8 cellular contexts compared by ENCODE assay signal in the genomic region with DNA sequence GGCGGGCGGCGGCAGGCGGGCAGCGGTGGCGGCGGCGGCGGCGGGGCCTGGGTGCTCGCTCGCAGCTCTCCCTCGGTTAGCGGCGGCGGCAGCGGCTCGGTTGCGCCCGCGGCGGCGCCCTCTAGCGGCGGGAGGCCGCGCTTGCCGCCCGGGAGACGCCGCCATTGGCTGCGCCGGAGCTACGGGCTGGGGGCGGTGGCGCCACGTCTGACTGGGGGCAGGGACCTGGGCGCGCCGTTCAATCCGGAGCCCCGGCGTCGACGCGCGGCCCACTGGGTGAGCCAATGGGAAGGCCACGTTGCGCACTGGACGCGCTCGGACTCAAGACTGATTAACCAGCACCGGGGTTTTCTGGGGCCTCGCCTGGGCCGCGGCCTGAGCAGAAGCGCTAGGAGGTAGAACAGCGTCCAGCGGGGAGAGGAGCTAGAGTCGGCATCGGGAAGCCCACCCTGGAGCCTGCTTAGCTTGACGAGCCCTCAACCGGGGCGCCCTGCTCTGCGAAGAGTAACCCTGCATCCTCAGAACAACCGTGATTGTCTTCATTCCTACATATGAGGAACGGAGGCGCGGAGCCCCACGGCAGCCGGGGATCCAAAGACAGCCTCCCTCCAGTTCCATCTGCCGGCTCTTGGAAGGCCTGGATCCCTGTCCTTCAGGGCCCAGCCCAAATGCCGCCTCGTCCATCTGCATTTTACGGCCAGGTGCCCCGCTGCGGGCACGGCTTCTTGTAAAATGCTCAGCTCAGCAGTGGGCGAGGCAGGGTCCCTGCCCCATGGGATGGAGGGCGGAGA. TPM values are rescaled to one million over a fixed set of nuclear protein-coding genes. Genes with fewer than 3 reads are reported as not detected.
DNase-seq lines count a peak whose midpoint lies in the region; ATAC-seq and TF ChIP-seq lines count a peak whose summit lies in the region.

A gene with protein sequence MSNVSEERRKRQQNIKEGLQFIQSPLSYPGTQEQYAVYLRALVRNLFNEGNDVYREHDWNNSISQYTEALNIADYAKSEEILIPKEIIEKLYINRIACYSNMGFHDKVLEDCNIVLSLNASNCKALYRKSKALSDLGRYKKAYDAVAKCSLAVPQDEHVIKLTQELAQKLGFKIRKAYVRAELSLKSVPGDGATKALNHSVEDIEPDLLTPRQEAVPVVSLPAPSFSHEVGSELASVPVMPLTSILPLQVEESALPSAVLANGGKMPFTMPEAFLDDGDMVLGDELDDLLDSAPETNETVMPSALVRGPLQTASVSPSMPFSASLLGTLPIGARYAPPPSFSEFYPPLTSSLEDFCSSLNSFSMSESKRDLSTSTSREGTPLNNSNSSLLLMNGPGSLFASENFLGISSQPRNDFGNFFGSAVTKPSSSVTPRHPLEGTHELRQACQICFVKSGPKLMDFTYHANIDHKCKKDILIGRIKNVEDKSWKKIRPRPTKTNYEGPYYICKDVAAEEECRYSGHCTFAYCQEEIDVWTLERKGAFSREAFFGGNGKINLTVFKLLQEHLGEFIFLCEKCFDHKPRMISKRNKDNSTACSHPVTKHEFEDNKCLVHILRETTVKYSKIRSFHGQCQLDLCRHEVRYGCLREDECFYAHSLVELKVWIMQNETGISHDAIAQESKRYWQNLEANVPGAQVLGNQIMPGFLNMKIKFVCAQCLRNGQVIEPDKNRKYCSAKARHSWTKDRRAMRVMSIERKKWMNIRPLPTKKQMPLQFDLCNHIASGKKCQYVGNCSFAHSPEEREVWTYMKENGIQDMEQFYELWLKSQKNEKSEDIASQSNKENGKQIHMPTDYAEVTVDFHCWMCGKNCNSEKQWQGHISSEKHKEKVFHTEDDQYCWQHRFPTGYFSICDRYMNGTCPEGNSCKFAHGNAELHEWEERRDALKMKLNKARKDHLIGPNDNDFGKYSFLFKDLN (minus strand): TSS at position 93 of the 791 bp plus-strand sequence. CDS start 14,904 bp downstream, outside the sequence.

- H3K4me1 ChIP-seq in thymus (ENCODE audit: control insufficient read depth, insufficient read depth, low read length), result peaks cover 49% of the 10 kb centered on the region

- TF ChIP-seq CTCF in glutamatergic neuron (IDR thresholded peaks at IDR 0.05; ENCODE audit: partially characterized antibody, unreplicated experiment), result peak; percentile 89
- TF ChIP-seq CTCF in osteocyte (IDR thresholded peaks at IDR 0.05), result peak; percentile 85

- no peaks in the 10 kb centered on the region for H3K9me3 Mint-ChIP-seq in activated naive CD8-positive, alpha-beta T cell (ENCODE audit: low read depth)
- H3K9me3 Mint-ChIP-seq in glutamatergic neuron (ENCODE audit: unreplicated experiment) (peaks cover 12% of the 10 kb centered on the region), osteocyte (ENCODE audit: unreplicated experiment) (no peaks in the 10 kb centered on the region)

- H3K36me3 Mint-ChIP-seq in activated naive CD8-positive, alpha-beta T cell, result no peaks in the 10 kb centered on the region
- H3K36me3 Mint-ChIP-seq in glutamatergic neuron (ENCODE audit: unreplicated experiment) (no peaks in the 10 kb centered on the region), osteocyte (ENCODE audit: unreplicated experiment) (peaks cover 9% of the 10 kb centered on the region)

- peak within 1 kb of the TSS; percentile 94 for H3K4me3 Mint-ChIP-seq in activated naive CD8-positive, alpha-beta T cell
- H3K4me3 Mint-ChIP-seq in glutamatergic neuron (ENCODE audit: unreplicated experiment) (peak within 1 kb of the TSS; percentile 99), osteocyte (ENCODE audit: unreplicated experiment) (peak within 1 kb of the TSS; percentile 86)

- H3K36me3 ChIP-seq in thymus (ENCODE audit: control insufficient read depth, insufficient read depth), result no peaks in the 10 kb centered on the region

- H3K27me3 Mint-ChIP-seq in activated naive CD8-positive, alpha-beta T cell, result no peaks in the 10 kb centered on the region
- H3K27me3 Mint-ChIP-seq in glutamatergic neuron (ENCODE audit: unreplicated experiment) (peaks cover 8% of the 10 kb centered on the region), osteocyte (ENCODE audit: unreplicated experiment) (no peaks in the 10 kb centered on the region)

- H3K4me3 ChIP-seq in thymus (ENCODE audit: low read length), result peak within 1 kb of the TSS; percentile 99

- peak; percentile 93 for TF ChIP-seq POLR2A in GM10847 (IDR thresholded peaks at IDR 0.05; ENCODE audit: extremely low read depth, insufficient read length)

- peak within 1 kb of the TSS; percentile 94 for H3K27ac Mint-ChIP-seq in activated naive CD8-positive, alpha-beta T cell
- peak within 1 kb of the TSS; percentile 99 for H3K27ac Mint-ChIP-seq in glutamatergic neuron (ENCODE audit: unreplicated experiment)
- H3K27ac Mint-ChIP-seq in osteocyte (ENCODE audit: unreplicated experiment), result peak within 1 kb of the TSS; percentile 91

- ATAC-seq in HG02610 (IDR thresholded peaks at IDR 0.05; ENCODE audit: unreplicated experiment), result peak; percentile 91

- WGBS in thymus, result under 1% methylated on average over 80 of the region's 80 CpGs

- H3K27ac ChIP-seq in thymus (ENCODE audit: low read depth), result peak within 1 kb of the TSS; percentile 98

- peak; percentile 95 for DNase-seq in NCI-H1092 treated with DMSO at 0.1 percent for 48 hours (lab: John Stamatoyannopoulos, UW)
- DNase-seq in SKM-1 (lab: John Stamatoyannopoulos, UW; ENCODE audit: unreplicated experiment), result peak; percentile 91
- DNase-seq in glutamatergic neuron, result peak; percentile 95
- peak; percentile 99 for DNase-seq in osteocyte (ENCODE audit: extremely low spot score, unreplicated experiment)

- no peaks in the 10 kb centered on the region for H3K27me3 ChIP-seq in thymus (ENCODE audit: control insufficient read depth, insufficient read depth)

- H3K4me1 Mint-ChIP-seq in activated naive CD8-positive, alpha-beta T cell (ENCODE audit: low read depth), result peaks cover 72% of the 10 kb centered on the region
- peaks cover 38% of the 10 kb centered on the region for H3K4me1 Mint-ChIP-seq in glutamatergic neuron (ENCODE audit: low read depth, unreplicated experiment)
- peaks cover 73% of the 10 kb centered on the region for H3K4me1 Mint-ChIP-seq in osteocyte (ENCODE audit: unreplicated experiment)

- H3K9me3 ChIP-seq in thymus (ENCODE audit: control insufficient read depth), result no peaks in the 10 kb centered on the region

RNA-seq across cellular contexts. Expression of the gene that starts here (rescaled TPM):
- total RNA-seq in glutamatergic neuron (ENCODE audit: unreplicated experiment) (87.7 TPM), osteocyte (69.6 and 79.6 TPM in 2 replicates)
- 69.4 TPM for polyA plus RNA-seq in thymus

Comparison
In these comparisons a context has a peak if more than half of its experiments do, and no peak if none do; other contexts are left out.
1. Peak in every context shown above with its lines: DNase-seq, ATAC-seq, H3K4me3 ChIP-seq and H3K27ac ChIP-seq.